10 cellular contexts compared by ENCODE assay signal in genomic region chr9:6686396-6686795, GRCh38. TPM values are rescaled to one million over a fixed set of nuclear protein-coding genes. Genes with fewer than 3 reads are reported as not detected.
A peak's percentile ranks its signal among the peaks of the same experiment; 100 is the strongest.
DNase-seq lines count a peak whose midpoint lies in the region; ATAC-seq, FAIRE-seq and TF ChIP-seq lines count a peak whose summit lies in the region.
"Had no signal": no experiment of that assay in that cellular context is flagged by ENCODE, and none has a peak within 500 bp of the region (broad histone marks: within the 10 kb centered on the region; RNA-seq: fewer than 3 reads in every experiment).

No MANE protein-coding gene starts in this region.

- H3K27me3 ChIP-seq in bronchial epithelial cell (ENCODE audit: control insufficient read depth, insufficient read depth, low read length) (no peaks in the 10 kb centered on the region), neural cell (ENCODE audit: insufficient read depth, low read depth, low read length) (no peaks in the 10 kb centered on the region)

- TF ChIP-seq CTCF in LNCAP (IDR thresholded peaks at IDR 0.05), result peak; percentile 45; the same call in 1 of the 2 replicates
- peak; percentile 22 for TF ChIP-seq CTCF in bronchial epithelial cell (IDR thresholded peaks at IDR 0.05; ENCODE audit: insufficient read depth, low read length, severe bottlenecking)
- TF ChIP-seq CTCF in neural cell (IDR thresholded peaks at IDR 0.05; ENCODE audit: poor library complexity, severe bottlenecking), result peak; percentile 48

- H3K4me2 ChIP-seq in neural cell (ENCODE audit: low read length), result no peak overlapping the region

- no peaks in the 10 kb centered on the region for H3K9me3 ChIP-seq in neural cell (ENCODE audit: low read length)

- H2AFZ ChIP-seq in neural cell (ENCODE audit: low read depth, low read length), result no peak overlapping the region

- H3K36me3 ChIP-seq in bronchial epithelial cell (ENCODE audit: control insufficient read depth, insufficient read depth, low read length) (no peaks in the 10 kb centered on the region), neural cell (ENCODE audit: insufficient read depth, low read length) (no peaks in the 10 kb centered on the region)

- H3K79me2 ChIP-seq in neural cell (replicated peaks; ENCODE audit: insufficient read depth, low read length), result no peaks in the 10 kb centered on the region

- H3F3A ChIP-seq in neural cell (ENCODE audit: insufficient read depth, low read length, poor library complexity, severe bottlenecking), result no peaks in the 10 kb centered on the region

- no peak for ATAC-seq in HG02970 (IDR thresholded peaks at IDR 0.05; ENCODE audit: low FRiP score, unreplicated experiment)
- ATAC-seq in HG03159 (IDR thresholded peaks at IDR 0.05; ENCODE audit: unreplicated experiment), result no peak

- no peak for FAIRE-seq in bronchial epithelial cell (lab: Jason Lieb, UNC)

- no peak overlapping the region for H3K4me3 ChIP-seq in bronchial epithelial cell (ENCODE audit: low read depth, low read length)
- no peak overlapping the region for H3K4me3 ChIP-seq in neural cell (ENCODE audit: low read length)

- no peak overlapping the region for H3K9ac ChIP-seq in neural cell (ENCODE audit: low read length)

- H3K9me2 ChIP-seq in neural cell (ENCODE audit: insufficient read depth, low read length), result no peaks in the 10 kb centered on the region

- DNase-seq in ELR (ENCODE audit: low read depth), result peak; percentile 33
- peak; percentile 39 for DNase-seq in bronchial epithelial cell (ENCODE audit: low read depth)
- no peak for DNase-seq in NCI-H128 (lab: John Stamatoyannopoulos, UW; ENCODE audit: unreplicated experiment)
- DNase-seq in NCI-H1436 treated with DMSO at 0.1 percent for 48 hours (lab: John Stamatoyannopoulos, UW), result no peak
- DNase-seq: glutamatergic neuron, NCI-H1048 had no signal

- H3K27ac ChIP-seq in neural cell (ENCODE audit: low read length), result no peak overlapping the region

- no peaks in the 10 kb centered on the region for H4K20me1 ChIP-seq in neural cell (ENCODE audit: insufficient read depth)

- no peak for TF ChIP-seq RAD21 in neural cell (conservative IDR thresholded peaks at IDR 0.05)

- TF ChIP-seq EP300 in neural cell (conservative IDR thresholded peaks at IDR 0.05; ENCODE audit: poor library complexity, severe bottlenecking), result no peak

TF ChIP-seq in neural cell, 6 proteins besides CTCF, POLR2A, EP300 and RAD21:
- TF ChIP-seq REST (IDR thresholded peaks at IDR 0.05; ENCODE audit: borderline replicate concordance) (no peak), SMC3 (conservative IDR thresholded peaks at IDR 0.05; ENCODE audit: poor library complexity) (peak; percentile 45), TAF1 (IDR thresholded peaks at IDR 0.05; ENCODE audit: low read depth) (no peak), EZH2 (IDR thresholded peaks at IDR 0.05; ENCODE audit: borderline replicate concordance, insufficient read depth, low read length, poor library complexity, severe bottlenecking) (no peak)

RNA-seq across cellular contexts. Expression of gene GLDC, which starts 40.9 kb away (rescaled TPM):
- not detected in 2 replicates for total RNA-seq in bronchial epithelial cell
- polyA plus RNA-seq in neural cell, result 11.4 and 13.9 TPM in 2 replicates
- 9.0 and 11.9 TPM in 2 replicates for polyA minus RNA-seq in neural cell

Comparison
In these comparisons a context has a peak if more than half of its experiments do, and no peak if none do; other contexts are left out.
1. DNase-seq: peak in ELR (single experiment) and bronchial epithelial cell (single experiment); none in NCI-H128 (single experiment) and NCI-H1436 treated with DMSO at 0.1 percent for 48 hours (single experiment).
2. Peak in every context shown above with its lines, with median percentiles within 50 percentile points of each other: CTCF ChIP-seq.